ENCODE assay signal across 30 cellular contexts in genomic region chr6:4451101-4451500, GRCh38.
"Had no signal": no experiment of that assay in that cellular context is flagged by ENCODE, and none has a peak within 500 bp of the region (broad histone marks: within the 10 kb centered on the region; RNA-seq: fewer than 3 reads in every experiment).

No MANE protein-coding gene starts in this region.

- FAIRE-seq: endometrium had no signal

- H3K9me3 ChIP-seq: adrenal gland, gastrocnemius medialis had no signal

- H3K4me3 ChIP-seq: adrenal gland, ascending aorta, breast epithelium, cardiac muscle cell, coronary artery, gastrocnemius medialis, heart left ventricle had no signal

- H3K27me3 ChIP-seq: adrenal gland, ascending aorta, breast epithelium, cardiac muscle cell, foreskin keratinocyte, gastrocnemius medialis, heart left ventricle had no signal

- DNase-seq: activated CD4-positive, alpha-beta memory T cell treated with anti-CD3 and anti-CD28 coated beads for 36 hours; activated CD4-positive, alpha-beta T cell treated with anti-CD3 and anti-CD28 coated beads for 36 hours; activated CD4-positive, alpha-beta T cell treated with anti-CD3 and anti-CD28 coated beads, Interleukin-2, amount 10 ng/mL, durations not matched to agents 24 days and 14 days; activated CD4-positive, CD25-positive, alpha-beta regulatory T cell; activated CD4-positive, CD25-positive, alpha-beta regulatory T cell treated with anti-CD3 and anti-CD28 coated beads, Interleukin-2, amount 50 U/mL, for 72 hours; activated CD8-positive, alpha-beta memory T cell treated with anti-CD3 and anti-CD28 coated beads, Interleukin-2, amount 10 ng/mL, durations not matched to agents 7 days and 5 days; activated CD8-positive, alpha-beta memory T cell treated with anti-CD3 and anti-CD28 coated beads, Interleukin-2, amount 50 U/mL, for 4 hours; activated CD8-positive, alpha-beta T cell treated with anti-CD3 and anti-CD28 coated beads, Interleukin-2, amount 10 ng/mL, durations not matched to agents 7 days and 5 days; activated effector memory CD4-positive, alpha-beta T cell treated with anti-CD3 and anti-CD28 coated beads, Interleukin-2, amount 50 U/mL, for 16 hours; activated naive CD4-positive, alpha-beta T cell treated with anti-CD3 and anti-CD28 coated beads for 36 hours; activated naive CD8-positive, alpha-beta T cell treated with anti-CD3 and anti-CD28 coated beads for 36 hours; activated naive CD8-positive, alpha-beta T cell treated with anti-CD3 and anti-CD28 coated beads, Interleukin-2, amount 50 U/mL, for 24 hours; activated T-cell treated with anti-CD3 and anti-CD28 coated beads, Interleukin-2, amount 50 U/mL, for 1 hour; activated T-cell treated with anti-CD3 and anti-CD28 coated beads, Interleukin-2, amount 50 U/mL, for 48 hours; adrenal gland; central memory CD4-positive, alpha-beta T cell; cerebellar nuclear complex; dermis blood vessel endothelial cell; effector CD8-positive, alpha-beta T cell; foreskin keratinocyte; gastrocnemius medialis; glutamatergic neuron; heart left ventricle; T-helper 2 cell had no signal

- H3K36me3 ChIP-seq: adrenal gland, ascending aorta, breast epithelium, cardiac muscle cell, gastrocnemius medialis, heart left ventricle had no signal

- H3K27ac ChIP-seq: adrenal gland, ascending aorta, breast epithelium, cardiac muscle cell, coronary artery, foreskin keratinocyte, heart left ventricle had no signal

- H3K4me1 ChIP-seq: adrenal gland, ascending aorta, breast epithelium had no signal

- ATAC-seq: activated CD4-positive, alpha-beta T cell treated with anti-CD3 and anti-CD28 coated beads for 36 hours; activated CD8-positive, alpha-beta memory T cell treated with anti-CD3 and anti-CD28 coated beads, Interleukin-2, amount 10 ng/mL, durations not matched to agents 7 days and 5 days; activated CD8-positive, alpha-beta T cell treated with anti-CD3 and anti-CD28 coated beads, Interleukin-2, amount 10 ng/mL, durations not matched to agents 7 days and 5 days; activated naive CD8-positive, alpha-beta T cell treated with anti-CD3 and anti-CD28 coated beads, Interleukin-2, amount 50 U/mL, for 24 hours; esophagus mucosa; foreskin keratinocyte; gastrocnemius medialis; heart left ventricle had no signal
